Comparison of ENCODE assay signal across 8 cellular contexts in the genomic region with DNA sequence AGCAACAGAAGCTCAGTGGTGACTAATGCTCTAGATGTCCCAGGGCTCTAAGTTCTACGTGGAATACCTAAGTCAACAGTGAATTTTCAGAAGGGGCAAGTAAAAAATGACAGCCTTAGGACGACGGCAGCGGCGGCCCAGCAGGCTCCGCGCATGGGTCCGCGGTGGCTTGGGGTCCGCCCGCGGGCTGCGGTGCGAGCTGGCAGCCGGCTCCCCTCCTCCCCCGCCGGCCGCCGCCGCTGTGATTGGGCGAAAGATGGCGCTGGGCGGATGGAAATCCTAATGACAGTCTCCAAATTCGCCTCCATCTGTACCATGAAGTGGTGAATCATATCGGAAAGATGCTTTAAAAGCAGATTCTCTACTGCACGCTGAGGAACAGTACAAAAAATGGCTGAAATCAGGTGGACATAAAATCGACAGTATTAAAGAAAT.
DNase-seq lines count a peak whose midpoint lies in the region; ATAC-seq, FAIRE-seq and TF ChIP-seq lines count a peak whose summit lies in the region.

No MANE protein-coding gene starts in this region.

- H3K27me3 ChIP-seq in neural progenitor cell (peaks cover 6% of the 10 kb centered on the region), tibial nerve (no peaks in the 10 kb centered on the region)

- no peak overlapping the region for H3K27ac ChIP-seq in neural progenitor cell
- peak overlapping the region in 2 of 4 donors; percentile 40 to 70 for H3K27ac ChIP-seq in tibial nerve

- H3K27ac Mint-ChIP-seq in neural progenitor cell: no peak overlapping the region

- H3K4me1 Mint-ChIP-seq in neural progenitor cell: peaks cover 19% of the 10 kb centered on the region

- no peaks in the 10 kb centered on the region for H3K36me3 ChIP-seq in neural progenitor cell
- no peaks in the 10 kb centered on the region for H3K36me3 ChIP-seq in tibial nerve

- H3K4me2 ChIP-seq in neural progenitor cell: peak overlapping the region; percentile 75

- H3K9me3 ChIP-seq in neural progenitor cell (ENCODE audit: low read depth) (no peaks in the 10 kb centered on the region), tibial nerve (no peaks in the 10 kb centered on the region)

- TF ChIP-seq POLR2A in GM12891 (IDR thresholded peaks at IDR 0.05; ENCODE audit: low read depth, low read length) (no peak), tibial nerve (IDR thresholded peaks at IDR 0.05) (no peak)

- H3K27me3 Mint-ChIP-seq in neural progenitor cell (ENCODE audit: insufficient read depth, low read depth): peaks cover 7% of the 10 kb centered on the region

- H3K4me1 ChIP-seq in neural progenitor cell (peaks cover 5% of the 10 kb centered on the region), tibial nerve (peaks cover 0 to 19% (median 0%) of the 10 kb centered on the region in 4 donors)

- DNase-seq in GM12891 (ENCODE audit: insufficient read length, low spot score) (no peak), NCI-H2171 treated with DMSO at 0.1 percent for 48 hours (lab: John Stamatoyannopoulos, UW) (peak; percentile 84), activated T-cell treated with anti-CD3 and anti-CD28 coated beads for 48 hours (ENCODE audit: low read depth) (peak; percentile 59), fibroblast of peridontal ligament (ENCODE audit: extremely low read depth) (peak; percentile 67), neural progenitor cell (ENCODE audit: low spot score) (peak; percentile 78), tibial nerve (ENCODE audit: low spot score in 2 of 2) (peak in 1 of 2 donors; percentile 30)

- no peak overlapping the region for H3K9ac ChIP-seq in neural progenitor cell

- TF ChIP-seq CTCF in neural progenitor cell (IDR thresholded peaks at IDR 0.05) (peak; percentile 14), tibial nerve (IDR thresholded peaks at IDR 0.05) (no peak)

- no peaks in the 10 kb centered on the region for H3K9me3 Mint-ChIP-seq in neural progenitor cell

- H3K4me3 ChIP-seq in neural progenitor cell (peak overlapping the region; percentile 37), tibial nerve (peak overlapping the region; percentile 2 to 53 (median 34))

- ATAC-seq in GM19463 (IDR thresholded peaks at IDR 0.05; ENCODE audit: unreplicated experiment) (no peak), GM19467 (IDR thresholded peaks at IDR 0.05; ENCODE audit: unreplicated experiment) (no peak)

- peak; percentile 40 for FAIRE-seq in GM12891 (lab: Jason Lieb, UNC)

- no peaks in the 10 kb centered on the region for H3K36me3 Mint-ChIP-seq in neural progenitor cell

- WGBS in tibial nerve, 2 donors: 1 to 2% methylated on average over 24 to 27 of the region's 27 CpGs

- peak overlapping the region; percentile 75 for H2AFZ ChIP-seq in neural progenitor cell (replicated peaks)

- TF ChIP-seq EP300 in tibial nerve (IDR thresholded peaks at IDR 0.05): no peak

- H3F3A ChIP-seq in neural progenitor cell (ENCODE audit: low read depth): no peaks in the 10 kb centered on the region

- H3K79me2 ChIP-seq in neural progenitor cell (ENCODE audit: low read depth): no peaks in the 10 kb centered on the region

- no peaks in the 10 kb centered on the region for H4K20me1 ChIP-seq in neural progenitor cell (ENCODE audit: low read depth)

- H3K4me3 Mint-ChIP-seq in neural progenitor cell: peak overlapping the region; percentile 74

TF ChIP-seq in GM12891, 5 proteins besides CTCF, POLR2A, EP300 and RAD21:
- TF ChIP-seq TAF1 (IDR thresholded peaks at IDR 0.05; ENCODE audit: low read depth, low read length) (no peak), PAX5 (IDR thresholded peaks at IDR 0.05; ENCODE audit: insufficient read depth, low read length, severe bottlenecking) (no peak), POLR2AphosphoS5 (IDR thresholded peaks at IDR 0.05; ENCODE audit: low read depth, low read length) (no peak), POU2F2 (IDR thresholded peaks at IDR 0.05; ENCODE audit: low read depth, low read length) (no peak), SPI1 (IDR thresholded peaks at IDR 0.05; ENCODE audit: low read depth, low read length) (no peak)
